2 cellular contexts compared by ENCODE assay signal in the genomic region with DNA sequence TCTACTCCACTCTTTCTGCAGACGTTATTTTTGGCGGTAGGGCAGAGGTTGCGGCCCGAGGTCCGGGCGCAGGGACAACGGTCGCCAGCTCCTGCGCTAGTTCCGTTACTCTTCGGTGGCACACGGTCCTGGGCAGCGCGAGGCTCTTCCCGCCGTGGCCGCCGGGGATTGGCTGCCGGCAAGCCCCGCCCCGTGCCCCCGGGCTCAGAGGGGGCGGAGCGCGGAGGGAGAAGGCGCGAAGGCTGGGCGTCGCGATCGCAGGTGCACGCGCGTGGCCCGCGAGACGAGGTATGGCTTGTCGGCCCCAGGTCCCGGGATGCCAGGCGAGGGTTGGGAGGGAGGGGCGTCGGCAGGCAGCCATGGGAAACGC.
TF ChIP-seq lines count a peak whose summit lies in the region.

No MANE protein-coding gene starts in this region.

TF ChIP-seq in IMR-90, 13 proteins besides CTCF, POLR2A, EP300 and RAD21:
- no peak for TF ChIP-seq RFX5 (IDR thresholded peaks at IDR 0.05; ENCODE audit: low read depth, low read length)
- TF ChIP-seq FOS (IDR thresholded peaks at IDR 0.05; ENCODE audit: low read depth, low read length): no peak
- TF ChIP-seq MAFK (IDR thresholded peaks at IDR 0.05; ENCODE audit: low read depth, low read length): no peak
- TF ChIP-seq, protein P1, sequence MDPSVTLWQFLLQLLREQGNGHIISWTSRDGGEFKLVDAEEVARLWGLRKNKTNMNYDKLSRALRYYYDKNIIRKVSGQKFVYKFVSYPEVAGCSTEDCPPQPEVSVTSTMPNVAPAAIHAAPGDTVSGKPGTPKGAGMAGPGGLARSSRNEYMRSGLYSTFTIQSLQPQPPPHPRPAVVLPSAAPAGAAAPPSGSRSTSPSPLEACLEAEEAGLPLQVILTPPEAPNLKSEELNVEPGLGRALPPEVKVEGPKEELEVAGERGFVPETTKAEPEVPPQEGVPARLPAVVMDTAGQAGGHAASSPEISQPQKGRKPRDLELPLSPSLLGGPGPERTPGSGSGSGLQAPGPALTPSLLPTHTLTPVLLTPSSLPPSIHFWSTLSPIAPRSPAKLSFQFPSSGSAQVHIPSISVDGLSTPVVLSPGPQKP (IDR thresholded peaks at IDR 0.05; ENCODE audit: borderline replicate concordance, low read depth, low read length): no peak
- TF ChIP-seq CHD1 (IDR thresholded peaks at IDR 0.05; ENCODE audit: low read depth, low read length): no peak
- TF ChIP-seq NFE2L2 (IDR thresholded peaks at IDR 0.05; ENCODE audit: low read depth, low read length): no peak
- TF ChIP-seq BHLHE40 (IDR thresholded peaks at IDR 0.05; ENCODE audit: low read depth, low read length): no peak
- TF ChIP-seq RCOR1 (IDR thresholded peaks at IDR 0.05; ENCODE audit: insufficient replicate concordance, low read length): no peak
- TF ChIP-seq MAZ (IDR thresholded peaks at IDR 0.05; ENCODE audit: borderline replicate concordance, low read depth, low read length): no peak
- TF ChIP-seq, protein P2, sequence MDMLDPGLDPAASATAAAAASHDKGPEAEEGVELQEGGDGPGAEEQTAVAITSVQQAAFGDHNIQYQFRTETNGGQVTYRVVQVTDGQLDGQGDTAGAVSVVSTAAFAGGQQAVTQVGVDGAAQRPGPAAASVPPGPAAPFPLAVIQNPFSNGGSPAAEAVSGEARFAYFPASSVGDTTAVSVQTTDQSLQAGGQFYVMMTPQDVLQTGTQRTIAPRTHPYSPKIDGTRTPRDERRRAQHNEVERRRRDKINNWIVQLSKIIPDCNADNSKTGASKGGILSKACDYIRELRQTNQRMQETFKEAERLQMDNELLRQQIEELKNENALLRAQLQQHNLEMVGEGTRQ (IDR thresholded peaks at IDR 0.05; ENCODE audit: low read depth, low read length): no peak
- no peak for TF ChIP-seq SMC3 (IDR thresholded peaks at IDR 0.05; ENCODE audit: low read depth, low read length)
- no peak for TF ChIP-seq CEBPB (IDR thresholded peaks at IDR 0.05; ENCODE audit: low read depth, low read length)
- no peak for TF ChIP-seq MXI1 (IDR thresholded peaks at IDR 0.05; ENCODE audit: borderline replicate concordance, low read depth, low read length)

TF ChIP-seq in K562, 482 proteins besides CTCF, POLR2A, EP300 and RAD21:
- TF ChIP-seq, protein P3, sequence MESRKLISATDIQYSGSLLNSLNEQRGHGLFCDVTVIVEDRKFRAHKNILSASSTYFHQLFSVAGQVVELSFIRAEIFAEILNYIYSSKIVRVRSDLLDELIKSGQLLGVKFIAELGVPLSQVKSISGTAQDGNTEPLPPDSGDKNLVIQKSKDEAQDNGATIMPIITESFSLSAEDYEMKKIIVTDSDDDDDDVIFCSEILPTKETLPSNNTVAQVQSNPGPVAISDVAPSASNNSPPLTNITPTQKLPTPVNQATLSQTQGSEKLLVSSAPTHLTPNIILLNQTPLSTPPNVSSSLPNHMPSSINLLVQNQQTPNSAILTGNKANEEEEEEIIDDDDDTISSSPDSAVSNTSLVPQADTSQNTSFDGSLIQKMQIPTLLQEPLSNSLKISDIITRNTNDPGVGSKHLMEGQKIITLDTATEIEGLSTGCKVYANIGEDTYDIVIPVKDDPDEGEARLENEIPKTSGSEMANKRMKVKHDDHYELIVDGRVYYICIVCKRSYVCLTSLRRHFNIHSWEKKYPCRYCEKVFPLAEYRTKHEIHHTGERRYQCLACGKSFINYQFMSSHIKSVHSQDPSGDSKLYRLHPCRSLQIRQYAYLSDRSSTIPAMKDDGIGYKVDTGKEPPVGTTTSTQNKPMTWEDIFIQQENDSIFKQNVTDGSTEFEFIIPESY (CRISPR knock-in tag; IDR thresholded peaks at IDR 0.05): peak; percentile 9; the same call in 1 of the 2 replicates
- TF ChIP-seq BDP1 (IDR thresholded peaks at IDR 0.05; ENCODE audit: insufficient read depth, insufficient read length): no peak
